In genomic region chr20:38157635-38158495, GRCh38 we compare ENCODE assay signal across 12 cellular contexts. TPM values are rescaled to one million over a fixed set of nuclear protein-coding genes. Genes with fewer than 3 reads are reported as not detected.
DNase-seq lines count a peak whose midpoint lies in the region; ATAC-seq and TF ChIP-seq lines count a peak whose summit lies in the region.
"Had no signal": no experiment of that assay in that cellular context is flagged by ENCODE, and none has a peak within 500 bp of the region (broad histone marks: within the 10 kb centered on the region; RNA-seq: fewer than 3 reads in every experiment).

No MANE protein-coding gene starts in this region.

- H3K36me3 ChIP-seq in BLaER1 = no peaks in the 10 kb centered on the region
- H3K36me3 ChIP-seq in brain microvascular endothelial cell (replicated peaks) = peaks cover 78% of the 10 kb centered on the region
- H3K36me3 ChIP-seq in right atrium auricular region = peaks cover 81% of the 10 kb centered on the region
- H3K36me3 ChIP-seq in Caco-2 (ENCODE audit: control insufficient read depth, insufficient read depth, low read length) = no peaks in the 10 kb centered on the region

- POLR2A ChIA-PET in Caco-2 (lab: Charles Lee) = interaction anchor here (0.6 kb wide), 1 partner anchor 159 kb away, joined by 3 read pairs; no protein-coding TSS in a partner anchor

- no peak for TF ChIP-seq CTCF in brain microvascular endothelial cell (IDR thresholded peaks at IDR 0.05; ENCODE audit: low read depth, low read length, missing control alignments)
- TF ChIP-seq CTCF in right atrium auricular region (IDR thresholded peaks at IDR 0.05) = no peak
- TF ChIP-seq CTCF in Caco-2 (IDR thresholded peaks at IDR 0.05; ENCODE audit: insufficient read depth in 1 of 2, low read depth in 1 of 2, low read length in 1 of 2, severe bottlenecking in 1 of 2, unreplicated experiment in 1 of 2) = no peak

- no peaks in the 10 kb centered on the region for H3K27me3 Mint-ChIP-seq in Caco-2 (ENCODE audit: insufficient read depth, unreplicated experiment)

- no peaks in the 10 kb centered on the region for H4K20me1 ChIP-seq in BLaER1

- no peaks in the 10 kb centered on the region for H3K9me3 Mint-ChIP-seq in Caco-2 (ENCODE audit: unreplicated experiment)

- no TSS peak for BruUV-seq in Caco-2 (replicated peaks; lab: Mats Ljungman, UMichigan)

- H3K4me1 Mint-ChIP-seq in Caco-2 (ENCODE audit: low read depth, unreplicated experiment) = peaks cover 10% of the 10 kb centered on the region

- H3K27me3 ChIP-seq in BLaER1 (no peaks in the 10 kb centered on the region), brain microvascular endothelial cell (replicated peaks) (no peaks in the 10 kb centered on the region), right atrium auricular region (no peaks in the 10 kb centered on the region), Caco-2 (replicated peaks; ENCODE audit: control insufficient read depth, insufficient read depth, low read length) (no peaks in the 10 kb centered on the region)
- H3K27me3 ChIP-seq: testis had no signal

- CTCF ChIA-PET in Caco-2 (lab: Charles Lee) = interaction anchor here (1.6 to 2.2 kb wide), 2 partner anchors 14 kb away, joined by 4 to 6 read pairs; no protein-coding TSS in a partner anchor

- ATAC-seq in HG02623 (IDR thresholded peaks at IDR 0.05; ENCODE audit: unreplicated experiment) = no peak
- no peak for ATAC-seq in GM21576 (IDR thresholded peaks at IDR 0.05; ENCODE audit: unreplicated experiment)

- H3K36me3 Mint-ChIP-seq in Caco-2 (ENCODE audit: insufficient read depth, unreplicated experiment) = peaks cover 33% of the 10 kb centered on the region

- H3K4me1 ChIP-seq in BLaER1 (peaks cover 60% of the 10 kb centered on the region), right atrium auricular region (peaks cover 0 to 94% of the 10 kb centered on the region in 2 donors), Caco-2 (peaks cover 24% of the 10 kb centered on the region)

- no peak overlapping the region for H3K27ac Mint-ChIP-seq in Caco-2 (ENCODE audit: unreplicated experiment)

- peak overlapping the region; percentile 38; the same call in 1 of the 2 replicates for H3K9ac ChIP-seq in BLaER1

- H3K4me3 ChIP-seq in BLaER1 = no peak overlapping the region
- H3K4me3 ChIP-seq in brain microvascular endothelial cell (ENCODE audit: low read depth, low read length) = no peak overlapping the region
- H3K4me3 ChIP-seq in right atrium auricular region = no peak overlapping the region
- no peak overlapping the region for H3K4me3 ChIP-seq in Caco-2 (ENCODE audit: low read depth, low read length)
- H3K4me3 ChIP-seq: testis had no signal

- no peak for DNase-seq in brain microvascular endothelial cell
- no peak for DNase-seq in right atrium auricular region (ENCODE audit: low spot score)
- peak; percentile 57 for DNase-seq in pulmonary artery endothelial cell (ENCODE audit: low read depth, low spot score)
- DNase-seq in Caco-2 = no peak
- no peak for DNase-seq in stimulated activated CD4-positive, alpha-beta T cell treated with anti-CD3 and anti-CD28 coated beads, Interleukin-4, amount 100 ng/mL, for 4 hours
- DNase-seq: activated CD4-positive, CD25-positive, alpha-beta regulatory T cell treated with anti-CD3 and anti-CD28 coated beads, Interleukin-2, amount 50 U/mL, for 72 hours; amygdala; NCI-H2081; testis had no signal

- H3K9me3 ChIP-seq in BLaER1 (no peaks in the 10 kb centered on the region), right atrium auricular region (no peaks in the 10 kb centered on the region), Caco-2 (no peaks in the 10 kb centered on the region)
- H3K9me3 ChIP-seq: testis had no signal

- in situ Hi-C loops in brain microvascular endothelial cell (cut with HindIII; ENCODE audit: low pct_ligation_motif_present, low sequenced_read_pairs) = no loop called here

- intact Hi-C loops in Caco-2 (cut with micrococcal nuclease; ENCODE audit: unreplicated experiment) = no loop called here

- H3K4me2 ChIP-seq in BLaER1 = peak overlapping the region; percentile 76

- H3K4me3 Mint-ChIP-seq in Caco-2 (ENCODE audit: unreplicated experiment) = no peak overlapping the region

- H3K27ac ChIP-seq in BLaER1 = no peak overlapping the region; the same call in 1 of the 2 replicates
- H3K27ac ChIP-seq in brain microvascular endothelial cell = peak overlapping the region; percentile 38
- peak overlapping the region; percentile 90 to 96 for H3K27ac ChIP-seq in right atrium auricular region

RNA-seq across cellular contexts. Expression of gene TGM2, which starts 7.2 kb away (rescaled TPM):
- total RNA-seq in right atrium auricular region (1,000 to 10,000 TPM in 1 of 2 donors, 100 to 1,000 TPM in 1; 680 to 1,303 TPM), pulmonary artery endothelial cell (390 and 674 TPM in 2 replicates), Caco-2 (2022) (138 and 162 TPM in 2 replicates)
